11 cellular contexts compared by ENCODE assay signal in genomic region chr10:80536361-80536835, GRCh38. TPM values are rescaled to one million over a fixed set of nuclear protein-coding genes. Genes with fewer than 3 reads are reported as not detected.
DNase-seq lines count a peak whose midpoint lies in the region; ATAC-seq, FAIRE-seq and TF ChIP-seq lines count a peak whose summit lies in the region.
"Had no signal": no experiment of that assay in that cellular context is flagged by ENCODE, and none has a peak within 500 bp of the region (broad histone marks: within the 10 kb centered on the region; RNA-seq: fewer than 3 reads in every experiment).

No MANE protein-coding gene starts in this region.

- H3K9me3 ChIP-seq in adrenal gland (replicated peaks in 1 of 3) (no peaks in the 10 kb centered on the region), left lung (no peaks in the 10 kb centered on the region), suprapubic skin (no peaks in the 10 kb centered on the region), kidney (ENCODE audit: control insufficient read depth in 1 of 2, low read length in 2 of 2) (no peaks in the 10 kb centered on the region)

- peaks cover 9% of the 10 kb centered on the region for H3K36me3 Mint-ChIP-seq in activated CD4-positive, alpha-beta T cell treated with anti-CD3 and anti-CD28 coated beads, Interleukin-2, amount 10 ng/mL, durations not matched to agents 7 days and 5 days (ENCODE audit: low read depth)

- no peak for TF ChIP-seq POLR2A in adrenal gland (IDR thresholded peaks at IDR 0.05)
- TF ChIP-seq POLR2A in suprapubic skin (IDR thresholded peaks at IDR 0.05): no peak

- H3K9me3 Mint-ChIP-seq in activated CD4-positive, alpha-beta T cell treated with anti-CD3 and anti-CD28 coated beads, Interleukin-2, amount 10 ng/mL, durations not matched to agents 7 days and 5 days: no peaks in the 10 kb centered on the region

- FAIRE-seq in kidney (lab: Jason Lieb, UNC): no peak
- FAIRE-seq: colon had no signal

- POLR2A ChIA-PET in activated CD4-positive, alpha-beta T cell treated with anti-CD3 and anti-CD28 coated beads, Interleukin-2, amount 10 ng/mL, durations not matched to agents 7 days and 5 days (lab: Charles Lee): no interaction called here

- H3K27ac ChIP-seq in adrenal gland (peak overlapping the region in 3 of 5 donors; percentile 21 to 31 (median 26)), left lung (peak overlapping the region in 1 of 2 donors; percentile 87), suprapubic skin (no peak overlapping the region), kidney (ENCODE audit: low read depth in 2 of 2, low read length in 2 of 2) (no peak overlapping the region)

- CTCF ChIA-PET in activated CD4-positive, alpha-beta T cell treated with anti-CD3 and anti-CD28 coated beads, Interleukin-2, amount 10 ng/mL, durations not matched to agents 7 days and 5 days (lab: Charles Lee): interaction anchor here (1.7 kb wide), 2 partner anchors 11 to 31 kb away, joined by 4 to 10 read pairs; no protein-coding TSS in a partner anchor

- DNase-seq in activated CD4-positive, alpha-beta T cell treated with anti-CD3 and anti-CD28 coated beads, Interleukin-2, amount 10 ng/mL, durations not matched to agents 7 days and 5 days: no peak
- DNase-seq in activated CD4-positive, alpha-beta T cell treated with anti-CD3 and anti-CD28 coated beads, Interleukin-2, amount 50 U/mL, for 1 hour: no peak
- DNase-seq in adrenal gland (no peak), left lung (no peak), suprapubic skin (ENCODE audit: low spot score in 2 of 2) (peak in 1 of 2 donors; percentile 78), NK-92 (lab: John Stamatoyannopoulos, UW; ENCODE audit: unreplicated experiment) (no peak), kidney (no peak)
- DNase-seq: KBM-7 had no signal

- TF ChIP-seq CTCF in adrenal gland (IDR thresholded peaks at IDR 0.05) (no peak), left lung (IDR thresholded peaks at IDR 0.05) (no peak), suprapubic skin (IDR thresholded peaks at IDR 0.05) (no peak), kidney (IDR thresholded peaks at IDR 0.05; ENCODE audit: borderline replicate concordance, extremely low read depth, insufficient read depth) (no peak)

- peak overlapping the region; percentile 78 for H3K4me3 Mint-ChIP-seq in activated CD4-positive, alpha-beta T cell treated with anti-CD3 and anti-CD28 coated beads, Interleukin-2, amount 10 ng/mL, durations not matched to agents 7 days and 5 days

- H3K9ac ChIP-seq in kidney (ENCODE audit: low read length in 2 of 2): peak overlapping the region in 1 of 2 donors; percentile 17

- H3K27me3 ChIP-seq in adrenal gland (no peaks in the 10 kb centered on the region), left lung (no peaks in the 10 kb centered on the region), suprapubic skin (no peaks in the 10 kb centered on the region)

- no peak for TF ChIP-seq EP300 in suprapubic skin (IDR thresholded peaks at IDR 0.05)

- no peaks in the 10 kb centered on the region for H3K4me1 ChIP-seq in adrenal gland (replicated peaks in 1 of 2)
- peaks cover 0 to 19% of the 10 kb centered on the region in 2 donors for H3K4me1 ChIP-seq in left lung
- H3K4me1 ChIP-seq in suprapubic skin: peaks cover 21% of the 10 kb centered on the region
- no peaks in the 10 kb centered on the region for H3K4me1 ChIP-seq in kidney (ENCODE audit: control insufficient read depth in 1 of 2, insufficient read depth in 1 of 2, low read depth in 1 of 2, low read length in 2 of 2)

- no peak for ATAC-seq in left lung
- no peak for ATAC-seq in GM21723 (IDR thresholded peaks at IDR 0.05; ENCODE audit: unreplicated experiment)

- H3K4me3 ChIP-seq in adrenal gland (peak overlapping the region in 1 of 4 donors; percentile 52), left lung (peak overlapping the region; percentile 30 to 43), suprapubic skin (peak overlapping the region; percentile 45), kidney (ENCODE audit: low read length in 2 of 2) (peak overlapping the region in 1 of 2 donors; percentile 63)

- peak overlapping the region; percentile 94 for H3K27ac Mint-ChIP-seq in activated CD4-positive, alpha-beta T cell treated with anti-CD3 and anti-CD28 coated beads, Interleukin-2, amount 10 ng/mL, durations not matched to agents 7 days and 5 days

- peaks cover 35% of the 10 kb centered on the region for H3K4me1 Mint-ChIP-seq in activated CD4-positive, alpha-beta T cell treated with anti-CD3 and anti-CD28 coated beads, Interleukin-2, amount 10 ng/mL, durations not matched to agents 7 days and 5 days

- no peaks in the 10 kb centered on the region for H3K27me3 Mint-ChIP-seq in activated CD4-positive, alpha-beta T cell treated with anti-CD3 and anti-CD28 coated beads, Interleukin-2, amount 10 ng/mL, durations not matched to agents 7 days and 5 days

- H3K36me3 ChIP-seq in adrenal gland (replicated peaks in 1 of 2) (no peaks in the 10 kb centered on the region), left lung (no peaks in the 10 kb centered on the region), suprapubic skin (no peaks in the 10 kb centered on the region), kidney (ENCODE audit: control insufficient read depth in 1 of 2, insufficient read depth in 2 of 2, low read length in 2 of 2) (no peaks in the 10 kb centered on the region)

- intact Hi-C loops in adrenal gland (cut with DNase I) (no loop called here), left lung (cut with DNase I) (no loop called here), kidney (cut with DNase I) (no loop called here)

- 69 to 77% (median 73%) methylated on average over 5 to 17 of the region's 17 CpGs for WGBS in adrenal gland, 4 donors
- WGBS in suprapubic skin: 84% methylated on average over 13 of the region's 17 CpGs

RNA-seq across cellular contexts. Expression of gene SH2D4B, which starts 1.3 kb away (rescaled TPM):
- under 1 TPM; 0.07 to 0.10 TPM for total RNA-seq in activated CD4-positive, alpha-beta T cell treated with anti-CD3 and anti-CD28 coated beads, Interleukin-2, amount 10 ng/mL, durations not matched to agents 7 days and 5 days
- total RNA-seq in adrenal gland: under 1 TPM in 1 of 8 donors, not detected in 7; 0.35 TPM
- polyA plus RNA-seq in adrenal gland: under 1 TPM in 1 of 3 donors, not detected in 2; 0.07 TPM
- total RNA-seq in left lung: under 1 TPM; 0.23 to 0.37 TPM
- under 1 TPM in 2 of 4 donors, not detected in 2; 0.18 to 0.23 TPM for total RNA-seq in suprapubic skin
- 0.09 TPM for total RNA-seq in kidney
- not detected for polyA plus RNA-seq in kidney (ENCODE audit: insufficient read depth, low read depth, low replicate concordance)
- polyA plus RNA-seq: AG04450 had no signal

Comparison
In these comparisons a context has a peak if more than half of its experiments do, and no peak if none do; other contexts are left out.
1. H3K27ac ChIP-seq: peak in adrenal gland (3 of 5); none in suprapubic skin (single experiment) and kidney (0 of 2).